8 cellular contexts compared by ENCODE assay signal in the genomic region with DNA sequence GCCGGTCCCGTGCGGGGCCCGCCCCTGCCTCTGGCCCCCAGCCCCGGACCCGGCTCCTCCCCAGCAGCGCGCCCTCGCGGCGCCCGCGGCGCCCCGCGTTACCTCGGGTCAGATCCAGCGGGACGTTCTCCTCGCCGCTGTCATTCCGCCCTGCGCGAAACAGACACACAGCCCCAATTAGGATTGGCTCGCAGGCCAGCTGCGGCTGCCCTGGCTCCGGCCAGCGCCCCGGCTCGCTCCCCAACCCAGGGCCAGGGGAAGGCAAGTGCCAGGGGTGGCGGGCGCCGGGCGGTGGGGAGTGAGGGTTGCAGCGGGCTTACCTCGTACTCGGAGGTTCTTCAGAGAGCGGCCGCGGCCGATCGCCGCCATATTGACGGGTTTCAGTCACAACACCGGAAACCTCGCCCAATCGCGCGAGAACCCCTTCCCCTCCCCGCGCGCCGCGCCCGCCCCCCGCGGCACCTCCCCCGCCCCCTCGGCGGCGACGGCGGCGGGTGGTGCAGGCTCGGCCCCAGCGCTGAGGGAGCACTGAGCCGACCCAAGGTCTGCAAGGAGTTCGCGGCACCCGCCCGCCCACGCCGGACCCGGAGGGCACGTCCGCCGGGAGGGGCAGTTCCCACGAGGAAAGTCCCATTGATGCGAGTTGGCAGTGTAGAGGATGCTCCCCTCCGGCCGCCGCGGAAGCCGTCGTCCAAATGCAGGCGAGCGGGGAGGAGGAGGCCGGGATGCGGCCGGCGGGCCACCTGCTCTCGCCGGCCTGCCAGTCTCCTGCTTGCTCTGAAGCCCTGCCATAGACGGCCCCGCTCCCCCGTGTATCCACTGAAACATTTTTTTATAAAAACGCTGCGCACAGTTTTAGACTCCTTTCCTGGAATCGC. TPM values are rescaled to one million over a fixed set of nuclear protein-coding genes. Genes with fewer than 3 reads are reported as not detected.
DNase-seq lines count a peak whose midpoint lies in the region; ATAC-seq and TF ChIP-seq lines count a peak whose summit lies in the region.

A gene with protein sequence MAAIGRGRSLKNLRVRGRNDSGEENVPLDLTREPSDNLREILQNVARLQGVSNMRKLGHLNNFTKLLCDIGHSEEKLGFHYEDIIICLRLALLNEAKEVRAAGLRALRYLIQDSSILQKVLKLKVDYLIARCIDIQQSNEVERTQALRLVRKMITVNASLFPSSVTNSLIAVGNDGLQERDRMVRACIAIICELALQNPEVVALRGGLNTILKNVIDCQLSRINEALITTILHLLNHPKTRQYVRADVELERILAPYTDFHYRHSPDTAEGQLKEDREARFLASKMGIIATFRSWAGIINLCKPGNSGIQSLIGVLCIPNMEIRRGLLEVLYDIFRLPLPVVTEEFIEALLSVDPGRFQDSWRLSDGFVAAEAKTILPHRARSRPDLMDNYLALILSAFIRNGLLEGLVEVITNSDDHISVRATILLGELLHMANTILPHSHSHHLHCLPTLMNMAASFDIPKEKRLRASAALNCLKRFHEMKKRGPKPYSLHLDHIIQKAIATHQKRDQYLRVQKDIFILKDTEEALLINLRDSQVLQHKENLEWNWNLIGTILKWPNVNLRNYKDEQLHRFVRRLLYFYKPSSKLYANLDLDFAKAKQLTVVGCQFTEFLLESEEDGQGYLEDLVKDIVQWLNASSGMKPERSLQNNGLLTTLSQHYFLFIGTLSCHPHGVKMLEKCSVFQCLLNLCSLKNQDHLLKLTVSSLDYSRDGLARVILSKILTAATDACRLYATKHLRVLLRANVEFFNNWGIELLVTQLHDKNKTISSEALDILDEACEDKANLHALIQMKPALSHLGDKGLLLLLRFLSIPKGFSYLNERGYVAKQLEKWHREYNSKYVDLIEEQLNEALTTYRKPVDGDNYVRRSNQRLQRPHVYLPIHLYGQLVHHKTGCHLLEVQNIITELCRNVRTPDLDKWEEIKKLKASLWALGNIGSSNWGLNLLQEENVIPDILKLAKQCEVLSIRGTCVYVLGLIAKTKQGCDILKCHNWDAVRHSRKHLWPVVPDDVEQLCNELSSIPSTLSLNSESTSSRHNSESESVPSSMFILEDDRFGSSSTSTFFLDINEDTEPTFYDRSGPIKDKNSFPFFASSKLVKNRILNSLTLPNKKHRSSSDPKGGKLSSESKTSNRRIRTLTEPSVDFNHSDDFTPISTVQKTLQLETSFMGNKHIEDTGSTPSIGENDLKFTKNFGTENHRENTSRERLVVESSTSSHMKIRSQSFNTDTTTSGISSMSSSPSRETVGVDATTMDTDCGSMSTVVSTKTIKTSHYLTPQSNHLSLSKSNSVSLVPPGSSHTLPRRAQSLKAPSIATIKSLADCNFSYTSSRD (N-terminal part only) (minus strand): TSS at position 391 of the 878 bp plus-strand sequence. CDS start 22 bp downstream, at position 369.

- H3K27ac ChIP-seq in psoas muscle (peak within 1 kb of the TSS; percentile 93), urinary bladder (ENCODE audit: low read depth) (peak within 1 kb of the TSS; percentile 94)

- peaks cover 12% of the 10 kb centered on the region for H3K27me3 Mint-ChIP-seq in T-helper 1 cell treated with Interleukin-12 subunit alpha and Interleukin-12 subunit beta and Interleukin-4 antibody, amounts not matched to agents 30 μg/mL and 1 μg/mL, for 36 hours (ENCODE audit: low read depth)

- intact Hi-C loops in left cardiac atrium (cut with DNase I): no loop called here
- intact Hi-C loops in psoas muscle (cut with DNase I): loop anchor here in 1 of 2 donors (2.0 kb wide), 1 partner anchor 59 kb away; no protein-coding TSS in a partner anchor

- DNase-seq in NCI-H146 treated with DMSO at 0.1 percent for 48 hours (lab: John Stamatoyannopoulos, UW; ENCODE audit: unreplicated experiment) (peak; percentile 61), amniotic stem cell (lab: John Stamatoyannopoulos, UW) (peak; percentile 71), left cardiac atrium (peak; percentile 94), psoas muscle (peak; percentile 93 to 96)

- peaks cover 40% of the 10 kb centered on the region for H3K4me1 Mint-ChIP-seq in T-helper 1 cell treated with Interleukin-12 subunit alpha and Interleukin-12 subunit beta and Interleukin-4 antibody, amounts not matched to agents 30 μg/mL and 1 μg/mL, for 36 hours (ENCODE audit: low read depth)

- no peaks in the 10 kb centered on the region for H3K9me3 Mint-ChIP-seq in T-helper 1 cell treated with Interleukin-12 subunit alpha and Interleukin-12 subunit beta and Interleukin-4 antibody, amounts not matched to agents 30 μg/mL and 1 μg/mL, for 36 hours

- H3K36me3 ChIP-seq in psoas muscle (ENCODE audit: insufficient read depth in 1 of 2, low read depth in 1 of 2) (peaks cover 0 to under 1% of the 10 kb centered on the region in 2 donors), urinary bladder (ENCODE audit: insufficient read depth) (no peaks in the 10 kb centered on the region)

- H3K27me3 ChIP-seq in psoas muscle (ENCODE audit: insufficient read depth in 3 of 3, low read length in 2 of 3): no peaks in the 10 kb centered on the region

- peaks cover 42% of the 10 kb centered on the region for H3K4me1 ChIP-seq in psoas muscle
- H3K4me1 ChIP-seq in urinary bladder (ENCODE audit: insufficient read depth): no peaks in the 10 kb centered on the region

- TF ChIP-seq CTCF in psoas muscle (IDR thresholded peaks at IDR 0.05): peak; percentile 5

- peaks cover 15% of the 10 kb centered on the region for H3K36me3 Mint-ChIP-seq in T-helper 1 cell treated with Interleukin-12 subunit alpha and Interleukin-12 subunit beta and Interleukin-4 antibody, amounts not matched to agents 30 μg/mL and 1 μg/mL, for 36 hours (ENCODE audit: low read depth)

- H3K4me3 ChIP-seq in psoas muscle (peak within 1 kb of the TSS; percentile 74), urinary bladder (ENCODE audit: low read depth, low read length) (peak within 1 kb of the TSS; percentile 90)

- H3K27ac Mint-ChIP-seq in T-helper 1 cell treated with Interleukin-12 subunit alpha and Interleukin-12 subunit beta and Interleukin-4 antibody, amounts not matched to agents 30 μg/mL and 1 μg/mL, for 36 hours: peak within 1 kb of the TSS; percentile 98

- peak within 1 kb of the TSS; percentile 97 for H3K4me3 Mint-ChIP-seq in T-helper 1 cell treated with Interleukin-12 subunit alpha and Interleukin-12 subunit beta and Interleukin-4 antibody, amounts not matched to agents 30 μg/mL and 1 μg/mL, for 36 hours

- H3K9me3 ChIP-seq in psoas muscle: no peaks in the 10 kb centered on the region

- peak; percentile 79 for ATAC-seq in GM18498 (IDR thresholded peaks at IDR 0.05; ENCODE audit: unreplicated experiment)
- ATAC-seq in HG02884 (IDR thresholded peaks at IDR 0.05; ENCODE audit: unreplicated experiment): peak; percentile 61
- peak; percentile 96 to 97 for ATAC-seq in left cardiac atrium
- peak; percentile 88 to 96 (median 93) for ATAC-seq in psoas muscle

- 0 to 1% (median 0%) methylated on average over 67 to 99 of the region's 99 CpGs for WGBS in psoas muscle, 3 donors
- under 1% methylated on average over 95 of the region's 99 CpGs for WGBS in urinary bladder

RNA-seq across cellular contexts. Expression of the gene that starts here (rescaled TPM):
- total RNA-seq in left cardiac atrium (10 to 100 TPM; 22.7 to 28.3 TPM), psoas muscle (10 to 100 TPM; 34.0 to 46.7 (median 41.0) TPM), urinary bladder (122 TPM)
- polyA plus RNA-seq in psoas muscle (1 to 10 TPM; 2.7 to 9.5 (median 6.4) TPM), urinary bladder (6.3 TPM)

Comparison
In these comparisons a context has a peak if more than half of its experiments do, and no peak if none do; other contexts are left out.
1. Peak in every context shown above with its lines: DNase-seq, ATAC-seq, H3K4me3 ChIP-seq and H3K27ac ChIP-seq.